22 cellular contexts compared by ENCODE assay signal in genomic region chr12:101863971-101864370, GRCh38.
"Had no signal": no experiment of that assay in that cellular context is flagged by ENCODE, and none has a peak within 500 bp of the region (broad histone marks: within the 10 kb centered on the region; RNA-seq: fewer than 3 reads in every experiment).

No MANE protein-coding gene starts in this region.

- H3K36me3 Mint-ChIP-seq: IgD-negative memory B cell had no signal

- H3K9ac ChIP-seq: KMS-11 had no signal

- H3K4me2 ChIP-seq: KMS-11 had no signal

- H3K4me1 Mint-ChIP-seq: T-helper 17 cell had no signal

- FAIRE-seq: HepG2, K562 had no signal

- H3K27ac ChIP-seq: KMS-11, RWPE1 had no signal

- DNase-seq: Kasumi-1, MM.1S, NCI-H1092 treated with DMSO at 0.1 percent for 48 hours, NCI-H1436, NCI-H187, NCI-H2029, NCI-H2081 treated with DMSO at 0.1 percent for 48 hours, NCI-H2171, NCI-H226, NCI-H446, NCI-H510A, NCI-H524 treated with DMSO at 0.1 percent for 48 hours, NCI-H69, NCI-H774, SHP77, T-helper 1 cell, T-helper 17 cell had no signal

- H3K27ac Mint-ChIP-seq: IgD-negative memory B cell, T-helper 17 cell had no signal

- H3K4me3 Mint-ChIP-seq: IgD-negative memory B cell, T-helper 17 cell had no signal

- H3K4me3 ChIP-seq: K562 had no signal

- H3K27me3 Mint-ChIP-seq: T-helper 17 cell had no signal
